In genomic region chr1:8866792-8867415, GRCh38 we compare ENCODE assay signal across 2 cellular contexts.
TF ChIP-seq lines count a peak whose summit lies in the region.

No MANE protein-coding gene starts in this region.

TF ChIP-seq in PFSK-1, 5 proteins besides CTCF, POLR2A, EP300 and RAD21:
- TF ChIP-seq REST (IDR thresholded peaks at IDR 0.05; ENCODE audit: insufficient read depth in 1 of 2, low read depth in 2 of 2, low read length in 2 of 2): no peak
- TF ChIP-seq POLR2AphosphoS5 (IDR thresholded peaks at IDR 0.05; ENCODE audit: low read depth, low read length): peak; percentile 62; the same call in 1 of the 2 replicates
- no peak for TF ChIP-seq SIN3A (IDR thresholded peaks at IDR 0.05; ENCODE audit: borderline replicate concordance, insufficient read depth, low read length)

TF ChIP-seq in GM12878, 131 proteins besides CTCF, POLR2A, EP300 and RAD21:
- TF ChIP-seq SREBF2 (IDR thresholded peaks at IDR 0.05; ENCODE audit: low read length): no peak
- peak; percentile 67; the same call in 1 of the 2 replicates for TF ChIP-seq POLR2AphosphoS2 (IDR thresholded peaks at IDR 0.05; ENCODE audit: low read depth, low read length)
- 0 out of 2 replicates have a peak, but pooled peaks have one; percentile 29 for TF ChIP-seq CBFB (IDR thresholded peaks at IDR 0.05; ENCODE audit: low read depth)
- peak; percentile 41; the same call in 1 of the 2 replicates for TF ChIP-seq BACH1 (IDR thresholded peaks at IDR 0.05; ENCODE audit: borderline replicate concordance)
